In genomic region chr16:56989988-56990387, GRCh38 we compare ENCODE assay signal across 8 cellular contexts. TPM values are rescaled to one million over a fixed set of nuclear protein-coding genes. Genes with fewer than 3 reads are reported as not detected.
DNase-seq lines count a peak whose midpoint lies in the region; ATAC-seq and TF ChIP-seq lines count a peak whose summit lies in the region.

No MANE protein-coding gene starts in this region.

- peak overlapping the region; percentile 81 for H3K4me2 ChIP-seq in Karpas-422 (ENCODE audit: low read depth, low read length, poor library complexity, severe bottlenecking)

- no peaks in the 10 kb centered on the region for H3K9me2 ChIP-seq in Karpas-422 (replicated peaks; ENCODE audit: insufficient read depth, low read length)

- H3K36me3 ChIP-seq in Karpas-422 (ENCODE audit: insufficient read depth, low read length), result peaks cover 7% of the 10 kb centered on the region

- no peaks in the 10 kb centered on the region for H3K27me3 Mint-ChIP-seq in naive thymus-derived CD8-positive, alpha-beta T cell

- peaks cover 78% of the 10 kb centered on the region for H3K4me1 ChIP-seq in Karpas-422 (ENCODE audit: low read length)

- no peaks in the 10 kb centered on the region for H3K27me3 ChIP-seq in Karpas-422 (ENCODE audit: low read length)

- H3K36me3 Mint-ChIP-seq in naive thymus-derived CD8-positive, alpha-beta T cell, result peaks cover 12 to 39% (median 28%) of the 10 kb centered on the region in 3 donors

- H2AFZ ChIP-seq in Karpas-422 (ENCODE audit: low read length), result no peak overlapping the region

- H4K20me1 ChIP-seq in Karpas-422 (ENCODE audit: insufficient read depth, low read depth, low read length), result no peaks in the 10 kb centered on the region

- H3K27ac Mint-ChIP-seq in naive thymus-derived CD8-positive, alpha-beta T cell, result peak overlapping the region; percentile 96 to 99 (median 98)

- H3K79me2 ChIP-seq in Karpas-422 (ENCODE audit: low read length), result peaks cover 49% of the 10 kb centered on the region

- no peak for DNase-seq in AG09309 (ENCODE audit: low read depth)
- no peak for DNase-seq in Karpas-422
- DNase-seq in naive thymus-derived CD8-positive, alpha-beta T cell, result no peak
- DNase-seq in NCI-H2171 (lab: John Stamatoyannopoulos, UW), result no peak
- DNase-seq in NOMO-1 treated with dmso at 0.1 percent for 144 hours (lab: John Stamatoyannopoulos, UW; ENCODE audit: unreplicated experiment), result no peak
- DNase-seq in NCI-H1048 (lab: John Stamatoyannopoulos, UW), result no peak
- no peak for DNase-seq in hepatic stellate cell (ENCODE audit: low spot score)

- peak overlapping the region; percentile 94 to 100 (median 100) for H3K4me3 Mint-ChIP-seq in naive thymus-derived CD8-positive, alpha-beta T cell

- H3K9ac ChIP-seq in Karpas-422 (ENCODE audit: low read length), result peak overlapping the region; percentile 94

- POLR2A ChIA-PET in naive thymus-derived CD8-positive, alpha-beta T cell (lab: Charles Lee), result interaction anchor here (0.8 to 13.7 kb wide), 20 partner anchors 9 to 281 kb away, joined by 3 to 231 read pairs (median 7); partner anchors contain the start of gene CPNE2

- peak overlapping the region; percentile 92 for H3K4me3 ChIP-seq in AG09309 (ENCODE audit: control insufficient read depth, low read depth, low read length)
- H3K4me3 ChIP-seq in Karpas-422 (ENCODE audit: low read length), result peak overlapping the region; percentile 93

- peaks cover 49 to 89% (median 74%) of the 10 kb centered on the region in 4 donors for H3K4me1 Mint-ChIP-seq in naive thymus-derived CD8-positive, alpha-beta T cell

- no peaks in the 10 kb centered on the region for H3K9me3 Mint-ChIP-seq in naive thymus-derived CD8-positive, alpha-beta T cell

- ATAC-seq in naive thymus-derived CD8-positive, alpha-beta T cell, result no peak

- H3K9me3 ChIP-seq in Karpas-422 (ENCODE audit: low read length), result no peaks in the 10 kb centered on the region

- TF ChIP-seq CTCF in AG09309 (IDR thresholded peaks at IDR 0.05; ENCODE audit: control insufficient read depth, insufficient read depth, low read depth, low read length, missing control alignments), result no peak

- H3K27ac ChIP-seq in Karpas-422 (ENCODE audit: low read length) (peak overlapping the region; percentile 76), cingulate gyrus (ENCODE audit: low read depth, low read length) (peak overlapping the region; percentile 29)

RNA-seq across cellular contexts. Expression of gene NLRC5, which starts 0.6 kb away (rescaled TPM):
- 103 and 116 TPM in 2 replicates for total RNA-seq in Karpas-422 (2014; rRNA removed; shearing (Covaris generic); ENCODE audit: low replicate concordance)
- 100 to 1,000 TPM; 474 to 488 TPM for total RNA-seq in naive thymus-derived CD8-positive, alpha-beta T cell
- 100 to 1,000 TPM in 1 of 3 donors, 10 to 100 TPM in 2; 70.4 to 137 (median 80.0) TPM for polyA plus RNA-seq in naive thymus-derived CD8-positive, alpha-beta T cell

RNA-seq across cellular contexts. Expression of gene CETP, which starts 28.2 kb away (rescaled TPM):
- total RNA-seq in Karpas-422 (2014; rRNA removed; shearing (Covaris generic); ENCODE audit: low replicate concordance), result 0.32 and 0.48 TPM in 2 replicates
- total RNA-seq in naive thymus-derived CD8-positive, alpha-beta T cell, result under 1 TPM in 1 of 2 experiments, not detected in 1; 0.27 TPM
- under 1 TPM in 2 of 3 donors, not detected in 1; 0.20 to 0.21 TPM for polyA plus RNA-seq in naive thymus-derived CD8-positive, alpha-beta T cell

RNA-seq across cellular contexts. Expression of gene HERPUD1, which starts 58.0 kb away (rescaled TPM):
- 98.1 and 112 TPM in 2 replicates for total RNA-seq in Karpas-422 (2014; rRNA removed; shearing (Covaris generic); ENCODE audit: low replicate concordance)
- total RNA-seq in naive thymus-derived CD8-positive, alpha-beta T cell, result 100 to 1,000 TPM; 190 to 214 TPM
- 10 to 100 TPM; 43.8 to 88.6 (median 57.6) TPM for polyA plus RNA-seq in naive thymus-derived CD8-positive, alpha-beta T cell
